Comparison of ENCODE assay signal across 10 cellular contexts in genomic region chr7:94368371-94368791, GRCh38. TPM values are rescaled to one million over a fixed set of nuclear protein-coding genes. Genes with fewer than 3 reads are reported as not detected.
DNase-seq lines count a peak whose midpoint lies in the region; TF ChIP-seq lines count a peak whose summit lies in the region.
"Had no signal": no experiment of that assay in that cellular context is flagged by ENCODE, and none has a peak within 500 bp of the region (broad histone marks: within the 10 kb centered on the region; RNA-seq: fewer than 3 reads in every experiment).

No MANE protein-coding gene starts in this region.

- H3K4me3 ChIP-seq in esophagus muscularis mucosa = peak overlapping the region; percentile 25 to 42 (median 30)
- H3K4me3 ChIP-seq: lung had no signal

- peaks cover 4% of the 10 kb centered on the region for H3K36me3 Mint-ChIP-seq in osteocyte (ENCODE audit: unreplicated experiment)
- H3K36me3 Mint-ChIP-seq: activated naive CD8-positive, alpha-beta T cell treated with anti-CD3 and anti-CD28 coated beads, Interleukin-2, amount 10 ng/mL, durations not matched to agents 7 days and 5 days had no signal

- H3K4me1 Mint-ChIP-seq in osteocyte (ENCODE audit: unreplicated experiment) = peaks cover 83% of the 10 kb centered on the region
- H3K4me1 Mint-ChIP-seq: activated naive CD8-positive, alpha-beta T cell treated with anti-CD3 and anti-CD28 coated beads, Interleukin-2, amount 10 ng/mL, durations not matched to agents 7 days and 5 days had no signal

- TF ChIP-seq POLR2A in esophagus muscularis mucosa (IDR thresholded peaks at IDR 0.05; ENCODE audit: low read depth) = no peak

- peak overlapping the region; percentile 93 for H3K27ac Mint-ChIP-seq in osteocyte (ENCODE audit: unreplicated experiment)
- H3K27ac Mint-ChIP-seq: activated naive CD8-positive, alpha-beta T cell treated with anti-CD3 and anti-CD28 coated beads, Interleukin-2, amount 10 ng/mL, durations not matched to agents 7 days and 5 days had no signal

- H3K27ac ChIP-seq in esophagus muscularis mucosa (replicated peaks in 1 of 4) = peak overlapping the region; percentile 79 to 84 (median 81)

- no peaks in the 10 kb centered on the region for H3K27me3 Mint-ChIP-seq in osteocyte (ENCODE audit: unreplicated experiment)

- no peak for TF ChIP-seq CTCF in AG09319 (IDR thresholded peaks at IDR 0.05; ENCODE audit: low read depth, low read length)
- TF ChIP-seq CTCF in esophagus muscularis mucosa (IDR thresholded peaks at IDR 0.05) = no peak
- TF ChIP-seq CTCF in osteocyte (IDR thresholded peaks at IDR 0.05) = no peak

- peak overlapping the region; percentile 49 for H3K4me3 Mint-ChIP-seq in osteocyte (ENCODE audit: unreplicated experiment)
- H3K4me3 Mint-ChIP-seq: activated naive CD8-positive, alpha-beta T cell treated with anti-CD3 and anti-CD28 coated beads, Interleukin-2, amount 10 ng/mL, durations not matched to agents 7 days and 5 days had no signal

- H3K9me3 Mint-ChIP-seq in osteocyte (ENCODE audit: unreplicated experiment) = peaks cover 5% of the 10 kb centered on the region
- H3K9me3 Mint-ChIP-seq: activated naive CD8-positive, alpha-beta T cell treated with anti-CD3 and anti-CD28 coated beads, Interleukin-2, amount 10 ng/mL, durations not matched to agents 7 days and 5 days had no signal

- no peak for TF ChIP-seq EP300 in esophagus muscularis mucosa (IDR thresholded peaks at IDR 0.05)

- no peaks in the 10 kb centered on the region for H3K27me3 ChIP-seq in esophagus muscularis mucosa

- intact Hi-C loops in esophagus muscularis mucosa (cut with DNase I) = no loop called here

- peaks cover 0 to 45% (median 31%) of the 10 kb centered on the region in 4 donors for H3K4me1 ChIP-seq in esophagus muscularis mucosa

- 9% methylated on average over 5 of the region's 5 CpGs for WGBS in esophagus muscularis mucosa

- H3K36me3 ChIP-seq in esophagus muscularis mucosa = no peaks in the 10 kb centered on the region

- no peaks in the 10 kb centered on the region for H3K9me3 ChIP-seq in esophagus muscularis mucosa

- DNase-seq in AG09319 (ENCODE audit: extremely low read depth, low read depth) (peak; percentile 72), NCI-H345 treated with DMSO at 0.1 percent for 48 hours (lab: John Stamatoyannopoulos, UW; ENCODE audit: unreplicated experiment) (peak; percentile 24), esophagus muscularis mucosa (ENCODE audit: extremely low spot score) (no peak), osteocyte (ENCODE audit: extremely low spot score, unreplicated experiment) (no peak), GF-D8 (lab: John Stamatoyannopoulos, UW) (no peak), hypothalamus (lab: John Stamatoyannopoulos, UW) (no peak)
- no peak for DNase-seq in effector CD8-positive, alpha-beta T cell (lab: John Stamatoyannopoulos, UW)
- DNase-seq in activated effector memory CD4-positive, alpha-beta T cell treated with anti-CD3 and anti-CD28 coated beads, Interleukin-2, amount 50 U/mL, for 16 hours = no peak
- DNase-seq: activated naive CD8-positive, alpha-beta T cell treated with anti-CD3 and anti-CD28 coated beads, Interleukin-2, amount 10 ng/mL, durations not matched to agents 7 days and 5 days had no signal

RNA-seq across cellular contexts. Expression of gene COL1A2, which starts 26.3 kb away (rescaled TPM):
- total RNA-seq in esophagus muscularis mucosa = 100 to 1,000 TPM; 227 to 697 (median 347) TPM
- 7,492 and 7,869 TPM in 2 replicates for total RNA-seq in osteocyte

Comparison
In these comparisons a context has a peak if more than half of its experiments do, and no peak if none do; other contexts are left out.
1. DNase-seq: peak in AG09319 (single experiment) and NCI-H345 treated with DMSO at 0.1 percent for 48 hours (single experiment); none in esophagus muscularis mucosa (single experiment), osteocyte (single experiment), GF-D8 (single experiment), effector CD8-positive, alpha-beta T cell (single experiment), activated effector memory CD4-positive, alpha-beta T cell treated with anti-CD3 and anti-CD28 coated beads, Interleukin-2, amount 50 U/mL, for 16 hours (single experiment) and hypothalamus (0 of 51).
2. RNA of gene COL1A2, which starts 26.3 kb away (total RNA-seq): 7,492 to 7,869 TPM in osteocyte; 227 to 697 TPM in esophagus muscularis mucosa; every median in the first group is over 10 times any median in the second.